In genomic region chr16:17565605-17566004, GRCh38 we compare ENCODE assay signal across 1 cellular context.
TF ChIP-seq lines count a peak whose summit lies in the region.

No MANE protein-coding gene starts in this region.

TF ChIP-seq in GM23338, 12 proteins besides CTCF, POLR2A, EP300 and RAD21 (continued from another document):
- TF ChIP-seq ZNF462 (CRISPR knock-in tag; IDR thresholded peaks at IDR 0.05), result no peak
